Comparison of ENCODE assay signal across 9 cellular contexts in genomic region chr3:13346481-13347389, GRCh38.
DNase-seq lines count a peak whose midpoint lies in the region; ATAC-seq and TF ChIP-seq lines count a peak whose summit lies in the region.
"Had no signal": no experiment of that assay in that cellular context is flagged by ENCODE, and none has a peak within 500 bp of the region (broad histone marks: within the 10 kb centered on the region; RNA-seq: fewer than 3 reads in every experiment).

No MANE protein-coding gene starts in this region.

- TF ChIP-seq POLR2A in vagina (IDR thresholded peaks at IDR 0.05) (no peak), esophagus squamous epithelium (IDR thresholded peaks at IDR 0.05) (no peak)

- H3K4me3 ChIP-seq in CD8-positive, alpha-beta T cell (ENCODE audit: low read depth, low read length): peak overlapping the region; percentile 14
- H3K4me3 ChIP-seq in mucosa of descending colon (no peak overlapping the region), vagina (no peak overlapping the region), esophagus squamous epithelium (no peak overlapping the region)
- H3K4me3 ChIP-seq: body of pancreas had no signal

- H3K27me3 Mint-ChIP-seq in CD8-positive, alpha-beta T cell (ENCODE audit: low read depth): no peaks in the 10 kb centered on the region
- H3K27me3 Mint-ChIP-seq in activated naive CD4-positive, alpha-beta T cell treated with anti-CD3 and anti-CD28 coated beads for 36 hours (ENCODE audit: low read depth): no peaks in the 10 kb centered on the region

- peaks cover 61% of the 10 kb centered on the region for H3K4me1 Mint-ChIP-seq in CD8-positive, alpha-beta T cell (ENCODE audit: low read depth)
- H3K4me1 Mint-ChIP-seq in activated naive CD4-positive, alpha-beta T cell treated with anti-CD3 and anti-CD28 coated beads for 36 hours (ENCODE audit: low read depth): peaks cover 56% of the 10 kb centered on the region
- H3K4me1 Mint-ChIP-seq in stimulated activated effector memory CD8-positive, alpha-beta T cell treated with anti-CD3 and anti-CD28 coated beads, Interleukin-12 subunit alpha, Interleukin-12 subunit beta, amount 100 ng/mL, for 72 hours: peaks cover 49% of the 10 kb centered on the region

- WGBS in esophagus squamous epithelium, 2 donors: 76 to 83% methylated on average over 5 to 10 of the region's 23 CpGs

- no peaks in the 10 kb centered on the region for H3K9me3 ChIP-seq in CD8-positive, alpha-beta T cell (ENCODE audit: low read length)
- H3K9me3 ChIP-seq in mucosa of descending colon (no peaks in the 10 kb centered on the region), vagina (no peaks in the 10 kb centered on the region), esophagus squamous epithelium (no peaks in the 10 kb centered on the region)
- H3K9me3 ChIP-seq: body of pancreas had no signal

- H3K36me3 ChIP-seq in CD8-positive, alpha-beta T cell (ENCODE audit: insufficient read depth, low read length): peaks cover 23% of the 10 kb centered on the region
- H3K36me3 ChIP-seq in mucosa of descending colon (ENCODE audit: low read depth) (no peaks in the 10 kb centered on the region), vagina (no peaks in the 10 kb centered on the region), esophagus squamous epithelium (peaks cover 0 to 40% (median 0%) of the 10 kb centered on the region in 3 donors)

- no peaks in the 10 kb centered on the region for H3K27me3 ChIP-seq in CD8-positive, alpha-beta T cell (ENCODE audit: insufficient read depth, low read length)
- H3K27me3 ChIP-seq in vagina: no peaks in the 10 kb centered on the region
- no peaks in the 10 kb centered on the region for H3K27me3 ChIP-seq in esophagus squamous epithelium
- H3K27me3 ChIP-seq: body of pancreas had no signal

- H3K36me3 Mint-ChIP-seq in CD8-positive, alpha-beta T cell: peaks cover 78% of the 10 kb centered on the region
- H3K36me3 Mint-ChIP-seq in activated naive CD4-positive, alpha-beta T cell treated with anti-CD3 and anti-CD28 coated beads for 36 hours (ENCODE audit: low read depth): peaks cover 61% of the 10 kb centered on the region
- peaks cover 97% of the 10 kb centered on the region for H3K36me3 Mint-ChIP-seq in stimulated activated effector memory CD8-positive, alpha-beta T cell treated with anti-CD3 and anti-CD28 coated beads, Interleukin-12 subunit alpha, Interleukin-12 subunit beta, amount 100 ng/mL, for 72 hours

- POLR2A ChIA-PET in CD8-positive, alpha-beta T cell (lab: Charles Lee): interaction anchor here (0.9 to 5.0 kb wide), 8 partner anchors 16 to 534 kb away, joined by 3 to 30 read pairs (median 4); partner anchors contain the start of gene NUP210

- ATAC-seq in CD8-positive, alpha-beta T cell: peak; percentile 90
- ATAC-seq in mucosa of descending colon: peak; percentile 56
- ATAC-seq in stimulated activated effector memory CD8-positive, alpha-beta T cell treated with anti-CD3 and anti-CD28 coated beads, Interleukin-12 subunit alpha, Interleukin-12 subunit beta, amount 100 ng/mL, for 72 hours: peak; percentile 86
- ATAC-seq: body of pancreas had no signal

- intact Hi-C loops in CD8-positive, alpha-beta T cell (cut with DNase I, micrococcal nuclease): loop anchor here (1.0 to 10.0 kb wide), 6 partner anchors 66 to 1598 kb away; partner anchors contain the start of gene NR2C2 (in 1 of the 2)
- intact Hi-C loops in activated naive CD4-positive, alpha-beta T cell treated with anti-CD3 and anti-CD28 coated beads for 36 hours (cut with micrococcal nuclease): loop anchor here (1.0 kb wide), 4 partner anchors 68 to 134 kb away; partner anchors contain the start of gene HDAC11
- intact Hi-C loops in mucosa of descending colon (cut with DNase I, micrococcal nuclease) (no loop called here), vagina (cut with DNase I) (no loop called here), esophagus squamous epithelium (cut with DNase I) (no loop called here)

- H3K4me1 ChIP-seq in CD8-positive, alpha-beta T cell (ENCODE audit: insufficient read depth, low read length): peaks cover 49% of the 10 kb centered on the region
- H3K4me1 ChIP-seq in mucosa of descending colon (ENCODE audit: low read depth): no peaks in the 10 kb centered on the region
- no peaks in the 10 kb centered on the region for H3K4me1 ChIP-seq in vagina
- H3K4me1 ChIP-seq in esophagus squamous epithelium: peaks cover 0 to 5% (median 0%) of the 10 kb centered on the region in 3 donors
- H3K4me1 ChIP-seq: body of pancreas had no signal

- peak overlapping the region; percentile 18 for H3K27ac ChIP-seq in CD8-positive, alpha-beta T cell (ENCODE audit: low read depth, low read length)
- H3K27ac ChIP-seq in vagina: no peak overlapping the region
- H3K27ac ChIP-seq in esophagus squamous epithelium: no peak overlapping the region
- H3K27ac ChIP-seq: body of pancreas had no signal

- H3K27ac Mint-ChIP-seq in CD8-positive, alpha-beta T cell: peak overlapping the region; percentile 88
- peak overlapping the region; percentile 81 for H3K27ac Mint-ChIP-seq in activated naive CD4-positive, alpha-beta T cell treated with anti-CD3 and anti-CD28 coated beads for 36 hours
- peak overlapping the region; percentile 87 for H3K27ac Mint-ChIP-seq in stimulated activated effector memory CD8-positive, alpha-beta T cell treated with anti-CD3 and anti-CD28 coated beads, Interleukin-12 subunit alpha, Interleukin-12 subunit beta, amount 100 ng/mL, for 72 hours

- peak; percentile 44 for TF ChIP-seq CTCF in CD8-positive, alpha-beta T cell (IDR thresholded peaks at IDR 0.05)
- TF ChIP-seq CTCF in mucosa of descending colon (IDR thresholded peaks at IDR 0.05): no peak
- TF ChIP-seq CTCF in vagina (IDR thresholded peaks at IDR 0.05): no peak
- TF ChIP-seq CTCF in esophagus squamous epithelium (IDR thresholded peaks at IDR 0.05): peak in 2 of 6 experiments; percentile 14 to 32

- H3K9me3 Mint-ChIP-seq in CD8-positive, alpha-beta T cell: no peaks in the 10 kb centered on the region
- no peaks in the 10 kb centered on the region for H3K9me3 Mint-ChIP-seq in activated naive CD4-positive, alpha-beta T cell treated with anti-CD3 and anti-CD28 coated beads for 36 hours
- H3K9me3 Mint-ChIP-seq in stimulated activated effector memory CD8-positive, alpha-beta T cell treated with anti-CD3 and anti-CD28 coated beads, Interleukin-12 subunit alpha, Interleukin-12 subunit beta, amount 100 ng/mL, for 72 hours: no peaks in the 10 kb centered on the region

- CTCF ChIA-PET in CD8-positive, alpha-beta T cell (lab: Charles Lee): interaction anchor here (0.7 to 8.3 kb wide), 18 partner anchors 9 to 255 kb away, joined by 3 to 131 read pairs (median 4); partner anchors contain the start of gene NUP210
- CTCF ChIA-PET in activated naive CD4-positive, alpha-beta T cell treated with anti-CD3 and anti-CD28 coated beads for 36 hours (lab: Charles Lee): interaction anchor here (0.8 to 5.0 kb wide), 8 partner anchors 18 to 505 kb away, joined by 3 to 84 read pairs (median 3); partner anchors contain the start of gene RPL32

- peak; percentile 53 to 88 (median 72) for DNase-seq in CD8-positive, alpha-beta T cell
- DNase-seq in SHP77 (lab: John Stamatoyannopoulos, UW) (peak; percentile 89 to 90), mucosa of descending colon (peak in 2 of 3 donors; percentile 26 to 33), vagina (ENCODE audit: extremely low spot score in 2 of 2) (no peak), NCI-H82 (lab: John Stamatoyannopoulos, UW) (no peak), esophagus squamous epithelium (lab: John Stamatoyannopoulos, UW) (no peak)
- peak; percentile 93 for DNase-seq in activated naive CD4-positive, alpha-beta T cell treated with anti-CD3 and anti-CD28 coated beads for 36 hours
- peak; percentile 22 to 57 for DNase-seq in stimulated activated effector memory CD8-positive, alpha-beta T cell treated with anti-CD3 and anti-CD28 coated beads, Interleukin-12 subunit alpha, Interleukin-12 subunit beta, amount 100 ng/mL, for 72 hours (ENCODE audit: low spot score in 2 of 2)

- peak overlapping the region; percentile 42 for H3K4me3 Mint-ChIP-seq in CD8-positive, alpha-beta T cell
- H3K4me3 Mint-ChIP-seq in activated naive CD4-positive, alpha-beta T cell treated with anti-CD3 and anti-CD28 coated beads for 36 hours: no peak overlapping the region
- H3K4me3 Mint-ChIP-seq in stimulated activated effector memory CD8-positive, alpha-beta T cell treated with anti-CD3 and anti-CD28 coated beads, Interleukin-12 subunit alpha, Interleukin-12 subunit beta, amount 100 ng/mL, for 72 hours: no peak overlapping the region

Comparison
In these comparisons a context has a peak if more than half of its experiments do, and no peak if none do; other contexts are left out.
1. DNase-seq: peak in CD8-positive, alpha-beta T cell (7 of 7), SHP77 (2 of 2), activated naive CD4-positive, alpha-beta T cell treated with anti-CD3 and anti-CD28 coated beads for 36 hours (single experiment), mucosa of descending colon (2 of 3) and stimulated activated effector memory CD8-positive, alpha-beta T cell treated with anti-CD3 and anti-CD28 coated beads, Interleukin-12 subunit alpha, Interleukin-12 subunit beta, amount 100 ng/mL, for 72 hours (2 of 2); none in vagina (0 of 2), NCI-H82 (single experiment) and esophagus squamous epithelium (single experiment).
2. intact Hi-C loops: an anchor here in CD8-positive, alpha-beta T cell (1.0 to 10.0 kb wide) and activated naive CD4-positive, alpha-beta T cell treated with anti-CD3 and anti-CD28 coated beads for 36 hours (1.0 kb wide); none called in mucosa of descending colon, vagina and esophagus squamous epithelium.
3. Peak in every context shown above with its lines, with median percentiles within 50 percentile points of each other: ATAC-seq and H3K27ac Mint-ChIP-seq.